ENCODE assay signal across 8 cellular contexts in genomic region chr1:53739109-53739681, GRCh38. TPM values are rescaled to one million over a fixed set of nuclear protein-coding genes. Genes with fewer than 3 reads are reported as not detected.
A peak's percentile ranks its signal among the peaks of the same experiment; 100 is the strongest.
DNase-seq lines count a peak whose midpoint lies in the region; ATAC-seq and TF ChIP-seq lines count a peak whose summit lies in the region.

Gene GLIS1 (minus strand): TSS chr1:53739164. CDS start chr1:53738064, 1,100 bp downstream.

- peak within 1 kb of the TSS; percentile 99 for H3K4me2 ChIP-seq in BLaER1

- H3K4me3 ChIP-seq in BLaER1: peak within 1 kb of the TSS; percentile 70
- H3K4me3 ChIP-seq in epithelial cell of proximal tubule (ENCODE audit: low read depth, low read length): peak within 1 kb of the TSS; percentile 77

- peaks cover 18% of the 10 kb centered on the region for H3K9me3 ChIP-seq in BLaER1

- H3K27ac ChIP-seq in BLaER1: no peak within 1 kb of the TSS

- H3K27me3 ChIP-seq in BLaER1: peaks cover 64% of the 10 kb centered on the region

- H4K20me1 ChIP-seq in BLaER1: peaks cover 21% of the 10 kb centered on the region

- TF ChIP-seq CTCF in epithelial cell of proximal tubule (conservative IDR thresholded peaks at IDR 0.05; ENCODE audit: low read depth, low read length): no peak

- peak within 1 kb of the TSS; percentile 51; the same call in 1 of the 2 replicates for H3K9ac ChIP-seq in BLaER1

- H3K36me3 ChIP-seq in BLaER1: no peaks in the 10 kb centered on the region

- H3K4me1 ChIP-seq in BLaER1: peaks cover 17% of the 10 kb centered on the region

- DNase-seq in NCI-H226 (peak; percentile 78), epithelial cell of proximal tubule (ENCODE audit: low read depth) (no peak), middle frontal gyrus (ENCODE audit: extremely low spot score, low spot score) (peak; percentile 70)
- DNase-seq in activated CD8-positive, alpha-beta memory T cell treated with anti-CD3 and anti-CD28 coated beads, Interleukin-2, amount 50 U/mL, for 24 hours (ENCODE audit: extremely low read depth): peak; percentile 5
- DNase-seq in stimulated activated CD8-positive, alpha-beta memory T cell treated with anti-CD3 and anti-CD28 coated beads, Interleukin-2, amount 100 ng/mL, for 48 hours (ENCODE audit: low read depth in 2 of 2): peak; percentile 58 to 67

- ATAC-seq in GM19043 (IDR thresholded peaks at IDR 0.05; ENCODE audit: low read depth, unreplicated experiment) (peak; percentile 97), HG03175 (IDR thresholded peaks at IDR 0.05; ENCODE audit: unreplicated experiment) (peak; percentile 95)

RNA-seq across cellular contexts. Expression of gene GLIS1, which starts in this region (rescaled TPM):
- 2.5 and 2.7 TPM in 2 replicates for total RNA-seq in epithelial cell of proximal tubule
